In the genomic region with DNA sequence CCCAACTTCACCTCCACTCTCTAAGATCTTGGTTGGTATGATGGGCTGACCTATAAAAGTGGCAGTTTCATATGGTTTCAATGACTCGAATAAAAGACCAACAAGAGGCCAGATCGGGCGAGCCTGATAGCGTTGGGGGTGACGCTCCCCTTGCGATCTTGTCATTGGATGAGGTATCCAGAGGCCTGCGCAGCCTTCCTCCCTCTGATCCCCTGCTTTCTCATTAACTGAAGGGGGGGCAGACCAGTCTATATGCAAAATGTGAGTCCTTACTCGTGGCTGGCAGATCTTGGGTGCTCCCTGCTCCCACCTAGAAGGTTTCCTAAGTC, we compare ENCODE assay signal across 1 cellular context.
TF ChIP-seq lines count a peak whose summit lies in the region.

No MANE protein-coding gene starts in this region.

TF ChIP-seq in SK-N-SH treated with all-trans-retinoic acid at 6 μM for 48 hours, 23 proteins besides CTCF, POLR2A, EP300 and RAD21 (continued from another document):
- TF ChIP-seq, protein P1, sequence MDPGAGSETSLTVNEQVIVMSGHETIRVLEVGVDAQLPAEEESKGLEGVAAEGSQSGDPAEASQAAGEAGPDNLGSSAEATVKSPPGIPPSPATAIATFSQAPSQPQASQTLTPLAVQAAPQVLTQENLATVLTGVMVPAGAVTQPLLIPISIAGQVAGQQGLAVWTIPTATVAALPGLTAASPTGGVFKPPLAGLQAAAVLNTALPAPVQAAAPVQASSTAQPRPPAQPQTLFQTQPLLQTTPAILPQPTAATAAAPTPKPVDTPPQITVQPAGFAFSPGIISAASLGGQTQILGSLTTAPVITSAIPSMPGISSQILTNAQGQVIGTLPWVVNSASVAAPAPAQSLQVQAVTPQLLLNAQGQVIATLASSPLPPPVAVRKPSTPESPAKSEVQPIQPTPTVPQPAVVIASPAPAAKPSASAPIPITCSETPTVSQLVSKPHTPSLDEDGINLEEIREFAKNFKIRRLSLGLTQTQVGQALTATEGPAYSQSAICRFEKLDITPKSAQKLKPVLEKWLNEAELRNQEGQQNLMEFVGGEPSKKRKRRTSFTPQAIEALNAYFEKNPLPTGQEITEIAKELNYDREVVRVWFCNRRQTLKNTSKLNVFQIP (CRISPR knock-in tag; IDR thresholded peaks at IDR 0.05; ENCODE audit: borderline replicate concordance, low read depth) = no peak
- TF ChIP-seq ZNF8 (CRISPR knock-in tag; IDR thresholded peaks at IDR 0.05) = no peak
- no peak for TF ChIP-seq ESRRG (CRISPR knock-in tag; IDR thresholded peaks at IDR 0.05)
- no peak for TF ChIP-seq ZFP30 (CRISPR knock-in tag; IDR thresholded peaks at IDR 0.05)
- TF ChIP-seq, protein P2, sequence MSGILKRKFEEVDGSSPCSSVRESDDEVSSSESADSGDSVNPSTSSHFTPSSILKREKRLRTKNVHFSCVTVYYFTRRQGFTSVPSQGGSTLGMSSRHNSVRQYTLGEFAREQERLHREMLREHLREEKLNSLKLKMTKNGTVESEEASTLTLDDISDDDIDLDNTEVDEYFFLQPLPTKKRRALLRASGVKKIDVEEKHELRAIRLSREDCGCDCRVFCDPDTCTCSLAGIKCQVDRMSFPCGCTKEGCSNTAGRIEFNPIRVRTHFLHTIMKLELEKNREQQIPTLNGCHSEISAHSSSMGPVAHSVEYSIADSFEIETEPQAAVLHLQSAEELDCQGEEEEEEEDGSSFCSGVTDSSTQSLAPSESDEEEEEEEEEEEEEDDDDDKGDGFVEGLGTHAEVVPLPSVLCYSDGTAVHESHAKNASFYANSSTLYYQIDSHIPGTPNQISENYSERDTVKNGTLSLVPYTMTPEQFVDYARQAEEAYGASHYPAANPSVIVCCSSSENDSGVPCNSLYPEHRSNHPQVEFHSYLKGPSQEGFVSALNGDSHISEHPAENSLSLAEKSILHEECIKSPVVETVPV (CRISPR knock-in tag; IDR thresholded peaks at IDR 0.05) = no peak
- TF ChIP-seq TOX (CRISPR knock-in tag; IDR thresholded peaks at IDR 0.05; ENCODE audit: borderline replicate concordance) = no peak
- no peak for TF ChIP-seq ISL1 (CRISPR knock-in tag; IDR thresholded peaks at IDR 0.05)
- no peak for TF ChIP-seq PPARA (CRISPR knock-in tag; IDR thresholded peaks at IDR 0.05; ENCODE audit: borderline replicate concordance)
